In genomic region chr3:183287301-183287971, GRCh38 we compare ENCODE assay signal across 9 cellular contexts. TPM values are rescaled to one million over a fixed set of nuclear protein-coding genes. Genes with fewer than 3 reads are reported as not detected.
DNase-seq lines count a peak whose midpoint lies in the region; ATAC-seq lines count a peak whose summit lies in the region.
"Had no signal": no experiment of that assay in that cellular context is flagged by ENCODE, and none has a peak within 500 bp of the region (broad histone marks: within the 10 kb centered on the region; RNA-seq: fewer than 3 reads in every experiment).

No MANE protein-coding gene starts in this region.

- no peaks in the 10 kb centered on the region for H3K9me3 Mint-ChIP-seq in activated CD4-positive, alpha-beta memory T cell treated with anti-CD3 and anti-CD28 coated beads for 36 hours

- POLR2A ChIA-PET in activated CD4-positive, alpha-beta memory T cell treated with anti-CD3 and anti-CD28 coated beads for 36 hours (lab: Charles Lee): interaction anchor here (1.9 to 2.0 kb wide), 2 partner anchors 20 to 79 kb away, joined by 6 to 7 read pairs; no protein-coding TSS in a partner anchor

- H3K27me3 Mint-ChIP-seq in activated CD4-positive, alpha-beta memory T cell treated with anti-CD3 and anti-CD28 coated beads for 36 hours: no peaks in the 10 kb centered on the region

- CTCF ChIA-PET in activated CD4-positive, alpha-beta memory T cell treated with anti-CD3 and anti-CD28 coated beads for 36 hours (lab: Charles Lee): interaction anchor here (1.0 to 1.9 kb wide), 5 partner anchors 22 to 98 kb away, joined by 3 to 5 read pairs (median 3); partner anchors contain the start of gene B3GNT5

- in situ Hi-C loops in KBM-7 (cut with MboI; ENCODE audit: low pct_unique_long_range_greater_than_20kb, low sequenced_read_pairs): no loop called here

- peak overlapping the region; percentile 98 for H3K27ac Mint-ChIP-seq in activated CD4-positive, alpha-beta memory T cell treated with anti-CD3 and anti-CD28 coated beads for 36 hours

- ATAC-seq in HG03457 (IDR thresholded peaks at IDR 0.05; ENCODE audit: unreplicated experiment) (no peak), GM21723 (IDR thresholded peaks at IDR 0.05; ENCODE audit: unreplicated experiment) (no peak)
- ATAC-seq: HepG2 had no signal

- peak; percentile 15 to 21 for DNase-seq in activated CD4-positive, alpha-beta T cell treated with anti-CD3 and anti-CD28 coated beads for 4 hours
- DNase-seq in activated CD4-positive, alpha-beta T cell treated with anti-CD3 and anti-CD28 coated beads for 1 hour: no peak
- DNase-seq in activated CD4-positive, alpha-beta memory T cell treated with anti-CD3 and anti-CD28 coated beads for 36 hours: peak; percentile 59
- DNase-seq in fibroblast of the conjunctiva (ENCODE audit: low read depth) (peak; percentile 94), KBM-7 (no peak)
- DNase-seq in stimulated activated CD4-positive, alpha-beta T cell treated with anti-CD3 and anti-CD28 coated beads, Interleukin-4, amount 100 ng/mL, for 24 hours: peak; percentile 20

- H3K4me1 Mint-ChIP-seq in activated CD4-positive, alpha-beta memory T cell treated with anti-CD3 and anti-CD28 coated beads for 36 hours (ENCODE audit: low read depth): peaks cover 39% of the 10 kb centered on the region

- intact Hi-C loops in activated CD4-positive, alpha-beta memory T cell treated with anti-CD3 and anti-CD28 coated beads for 36 hours (cut with micrococcal nuclease): loop anchor here (2.0 to 5.0 kb wide), 7 partner anchors 63 to 495 kb away; partner anchors contain the start of genes ATP11B, KLHL6 and YEATS2

- no peak overlapping the region for H3K4me3 Mint-ChIP-seq in activated CD4-positive, alpha-beta memory T cell treated with anti-CD3 and anti-CD28 coated beads for 36 hours

- H3K36me3 Mint-ChIP-seq in activated CD4-positive, alpha-beta memory T cell treated with anti-CD3 and anti-CD28 coated beads for 36 hours: peaks cover 4% of the 10 kb centered on the region

RNA-seq across cellular contexts. Expression of gene B3GNT5, which starts 34.4 kb away (rescaled TPM):
- total RNA-seq in activated CD4-positive, alpha-beta memory T cell treated with anti-CD3 and anti-CD28 coated beads for 36 hours: 10 to 100 TPM; 12.7 to 12.9 TPM
- total RNA-seq: HepG2 had no signal

Comparison
In these comparisons a context has a peak if more than half of its experiments do, and no peak if none do; other contexts are left out.
1. DNase-seq: peak in activated CD4-positive, alpha-beta T cell treated with anti-CD3 and anti-CD28 coated beads for 4 hours (2 of 2), activated CD4-positive, alpha-beta memory T cell treated with anti-CD3 and anti-CD28 coated beads for 36 hours (single experiment), fibroblast of the conjunctiva (single experiment) and stimulated activated CD4-positive, alpha-beta T cell treated with anti-CD3 and anti-CD28 coated beads, Interleukin-4, amount 100 ng/mL, for 24 hours (single experiment); none in activated CD4-positive, alpha-beta T cell treated with anti-CD3 and anti-CD28 coated beads for 1 hour (single experiment) and KBM-7 (single experiment).